Comparison of ENCODE assay signal across 27 cellular contexts in the genomic region with DNA sequence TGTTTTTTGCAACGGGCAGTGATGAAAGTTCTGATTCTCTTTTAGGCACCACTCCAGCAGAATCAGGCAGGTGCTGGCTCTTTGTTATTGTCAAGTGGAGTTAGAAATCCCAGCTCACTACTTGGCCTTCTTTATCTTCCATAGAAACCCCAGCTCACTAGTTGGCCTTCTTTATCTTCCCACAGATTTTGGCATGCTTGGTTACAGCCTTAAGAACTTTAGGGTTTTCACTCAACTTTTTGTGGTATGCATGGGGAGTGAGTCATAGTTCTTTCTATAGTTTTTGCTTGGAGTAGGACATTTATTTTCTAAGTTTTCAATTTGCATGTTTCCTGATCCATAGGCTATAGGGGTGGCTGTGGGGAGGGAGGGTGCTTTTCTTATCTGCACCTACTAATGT. TPM values are rescaled to one million over a fixed set of nuclear protein-coding genes. Genes with fewer than 3 reads are reported as not detected.
DNase-seq lines count a peak whose midpoint lies in the region; ATAC-seq and TF ChIP-seq lines count a peak whose summit lies in the region.
"Had no signal": no experiment of that assay in that cellular context is flagged by ENCODE, and none has a peak within 500 bp of the region (broad histone marks: within the 10 kb centered on the region; RNA-seq: fewer than 3 reads in every experiment).

No MANE protein-coding gene starts in this region.

- no peak overlapping the region for H3K4me3 Mint-ChIP-seq in stimulated activated naive CD8-positive, alpha-beta T cell treated with anti-CD3 and anti-CD28 coated beads, Interleukin-15, amount 100 ng/mL, for 72 hours
- H3K4me3 Mint-ChIP-seq in glutamatergic neuron (ENCODE audit: unreplicated experiment) = no peak overlapping the region
- H3K4me3 Mint-ChIP-seq: mesothelial cell of epicardium; naive thymus-derived CD4-positive, alpha-beta T cell had no signal

- no peak for TF ChIP-seq CTCF in foreskin fibroblast (IDR thresholded peaks at IDR 0.05; ENCODE audit: low read depth, low read length)
- TF ChIP-seq CTCF in breast epithelium (IDR thresholded peaks at IDR 0.05) = no peak
- TF ChIP-seq CTCF in glutamatergic neuron (IDR thresholded peaks at IDR 0.05; ENCODE audit: partially characterized antibody, unreplicated experiment) = no peak

- H3K27ac Mint-ChIP-seq in activated naive CD4-positive, alpha-beta T cell treated with anti-CD3 and anti-CD28 coated beads, Interleukin-2, amount 50 U/mL, for 72 hours = peak overlapping the region in 1 of 2 donors; percentile 61
- no peak overlapping the region for H3K27ac Mint-ChIP-seq in stimulated activated naive CD8-positive, alpha-beta T cell treated with anti-CD3 and anti-CD28 coated beads, Interleukin-15, amount 100 ng/mL, for 72 hours
- H3K27ac Mint-ChIP-seq in glutamatergic neuron (ENCODE audit: unreplicated experiment) = no peak overlapping the region
- H3K27ac Mint-ChIP-seq: mesothelial cell of epicardium had no signal

- H3K9me3 ChIP-seq in SJSA1 (replicated peaks) (no peaks in the 10 kb centered on the region), breast epithelium (no peaks in the 10 kb centered on the region)
- H3K9me3 ChIP-seq: BE2C, esophagus muscularis mucosa, left ventricle myocardium inferior had no signal

- TF ChIP-seq POLR2A in breast epithelium (IDR thresholded peaks at IDR 0.05) = no peak

- H3K36me3 ChIP-seq in SJSA1 (peaks cover 18% of the 10 kb centered on the region; the same call in 1 of the 2 replicates), breast epithelium (no peaks in the 10 kb centered on the region)
- H3K36me3 ChIP-seq: BE2C, cardiac muscle cell had no signal

- peaks cover 0 to 9% of the 10 kb centered on the region in 2 donors for H3K36me3 Mint-ChIP-seq in activated naive CD4-positive, alpha-beta T cell treated with anti-CD3 and anti-CD28 coated beads, Interleukin-2, amount 50 U/mL, for 72 hours
- H3K36me3 Mint-ChIP-seq in glutamatergic neuron (ENCODE audit: unreplicated experiment) = no peaks in the 10 kb centered on the region
- H3K36me3 Mint-ChIP-seq: mesothelial cell of epicardium had no signal

- no peaks in the 10 kb centered on the region for H3K27me3 Mint-ChIP-seq in stimulated activated naive CD8-positive, alpha-beta T cell treated with anti-CD3 and anti-CD28 coated beads, Interleukin-15, amount 100 ng/mL, for 72 hours
- H3K27me3 Mint-ChIP-seq in glutamatergic neuron (ENCODE audit: unreplicated experiment) = no peaks in the 10 kb centered on the region
- H3K27me3 Mint-ChIP-seq: naive thymus-derived CD4-positive, alpha-beta T cell had no signal

- H3K27ac ChIP-seq in SJSA1 = peak overlapping the region; percentile 11; the same call in 1 of the 2 replicates
- H3K27ac ChIP-seq in breast epithelium = no peak overlapping the region
- H3K27ac ChIP-seq: cardiac muscle cell, esophagus muscularis mucosa, KMS-11, left ventricle myocardium inferior had no signal

- no peak for DNase-seq in activated naive CD4-positive, alpha-beta T cell treated with anti-CD3 and anti-CD28 coated beads, Interleukin-2, amount 50 U/mL, for 72 hours (ENCODE audit: low spot score in 2 of 2)
- no peak for DNase-seq in activated naive CD4-positive, alpha-beta T cell treated with anti-CD3 and anti-CD28 coated beads, Interleukin-2, amount 50 U/mL, for 16 hours
- DNase-seq in SJSA1 (ENCODE audit: low read depth in 1 of 2, low spot score in 2 of 2) (peak in 1 of 2 experiments; percentile 55), foreskin fibroblast (peak; percentile 13 to 45), breast epithelium (ENCODE audit: low spot score in 2 of 2) (no peak), posterior vena cava (ENCODE audit: low spot score) (no peak), glutamatergic neuron (no peak)
- DNase-seq in stimulated activated naive CD8-positive, alpha-beta T cell treated with anti-CD3 and anti-CD28 coated beads, Interleukin-15, amount 100 ng/mL, for 72 hours = no peak
- DNase-seq: activated CD4-positive, alpha-beta T cell treated with anti-CD3 and anti-CD28 coated beads for 4 hours; activated CD8-positive, alpha-beta memory T cell treated with anti-CD3 and anti-CD28 coated beads for 24 hours; activated T-cell treated with anti-CD3 and anti-CD28 coated beads, Interleukin-2, amount 50 U/mL, for 1 hour; amygdala; BE2C; DMS53; left ventricle myocardium inferior; MV-4-11; naive thymus-derived CD4-positive, alpha-beta T cell; NCI-H1694; NCI-H524 treated with DMSO at 0.1 percent for 48 hours; stimulated activated CD4-positive, alpha-beta T cell treated with anti-CD3 and anti-CD28 coated beads, Interleukin-2, amount 100 ng/mL, for 24 hours; trophoblast cell had no signal

- intact Hi-C loops in breast epithelium (cut with DNase I; ENCODE audit: low total_unique reads) (no loop called here), posterior vena cava (cut with DNase I) (no loop called here)

- H3K4me1 Mint-ChIP-seq in stimulated activated naive CD8-positive, alpha-beta T cell treated with anti-CD3 and anti-CD28 coated beads, Interleukin-15, amount 100 ng/mL, for 72 hours = peaks cover 12% of the 10 kb centered on the region
- peaks cover 4% of the 10 kb centered on the region for H3K4me1 Mint-ChIP-seq in glutamatergic neuron (ENCODE audit: low read depth, unreplicated experiment)
- H3K4me1 Mint-ChIP-seq: mesothelial cell of epicardium had no signal

- H3K27me3 ChIP-seq in SJSA1 (replicated peaks) (no peaks in the 10 kb centered on the region), breast epithelium (no peaks in the 10 kb centered on the region)
- H3K27me3 ChIP-seq: BE2C, cardiac muscle cell, esophagus muscularis mucosa had no signal

- no peaks in the 10 kb centered on the region for H3K9me3 Mint-ChIP-seq in activated naive CD4-positive, alpha-beta T cell treated with anti-CD3 and anti-CD28 coated beads, Interleukin-2, amount 50 U/mL, for 72 hours
- no peaks in the 10 kb centered on the region for H3K9me3 Mint-ChIP-seq in stimulated activated naive CD8-positive, alpha-beta T cell treated with anti-CD3 and anti-CD28 coated beads, Interleukin-15, amount 100 ng/mL, for 72 hours
- no peaks in the 10 kb centered on the region for H3K9me3 Mint-ChIP-seq in glutamatergic neuron (ENCODE audit: unreplicated experiment)
- H3K9me3 Mint-ChIP-seq: mesothelial cell of epicardium; naive thymus-derived CD4-positive, alpha-beta T cell had no signal

- H3K4me3 ChIP-seq in SJSA1 (no peak overlapping the region), foreskin fibroblast (ENCODE audit: low read depth in 1 of 2, low read length in 2 of 2) (no peak overlapping the region), breast epithelium (no peak overlapping the region)
- H3K4me3 ChIP-seq: cardiac muscle cell, esophagus muscularis mucosa, left ventricle myocardium inferior had no signal

- H3K4me1 ChIP-seq in SJSA1 (replicated peaks) = peaks cover 20% of the 10 kb centered on the region
- no peaks in the 10 kb centered on the region for H3K4me1 ChIP-seq in breast epithelium
- H3K4me1 ChIP-seq: BE2C, esophagus muscularis mucosa had no signal

- peak; percentile 67 to 82 for ATAC-seq in activated naive CD4-positive, alpha-beta T cell treated with anti-CD3 and anti-CD28 coated beads, Interleukin-2, amount 50 U/mL, for 72 hours
- peak; percentile 48 for ATAC-seq in stimulated activated naive CD8-positive, alpha-beta T cell treated with anti-CD3 and anti-CD28 coated beads, Interleukin-15, amount 100 ng/mL, for 72 hours
- ATAC-seq: naive thymus-derived CD4-positive, alpha-beta T cell had no signal

RNA-seq across cellular contexts. Expression of a gene that starts 55.0 kb away (rescaled TPM):
- total RNA-seq in activated naive CD4-positive, alpha-beta T cell treated with anti-CD3 and anti-CD28 coated beads, Interleukin-2, amount 50 U/mL, for 72 hours = 10 to 100 TPM; 14.7 to 20.4 TPM
- total RNA-seq in SJSA1 (2014; rRNA removed; shearing (Covaris generic)) = 16.9 and 20.1 TPM in 2 replicates
- total RNA-seq in breast epithelium (10 to 100 TPM in 1 of 3 donors, under 1 TPM in 1, not detected in 1; under 0.01 to 26.4 TPM), posterior vena cava (not detected), glutamatergic neuron (ENCODE audit: unreplicated experiment) (50.3 TPM)
- total RNA-seq: A673, cardiac muscle cell, mesothelial cell of epicardium, renal cortical epithelial cell had no signal

Comparison
In these comparisons a context has a peak if more than half of its experiments do, and no peak if none do; other contexts are left out.
1. DNase-seq: peak in foreskin fibroblast (2 of 2); none in activated naive CD4-positive, alpha-beta T cell treated with anti-CD3 and anti-CD28 coated beads, Interleukin-2, amount 50 U/mL, for 72 hours (0 of 2), activated naive CD4-positive, alpha-beta T cell treated with anti-CD3 and anti-CD28 coated beads, Interleukin-2, amount 50 U/mL, for 16 hours (single experiment), stimulated activated naive CD8-positive, alpha-beta T cell treated with anti-CD3 and anti-CD28 coated beads, Interleukin-15, amount 100 ng/mL, for 72 hours (0 of 2), breast epithelium (0 of 2), posterior vena cava (single experiment) and glutamatergic neuron (single experiment).